ENCODE assay signal across 7 cellular contexts in the genomic region with DNA sequence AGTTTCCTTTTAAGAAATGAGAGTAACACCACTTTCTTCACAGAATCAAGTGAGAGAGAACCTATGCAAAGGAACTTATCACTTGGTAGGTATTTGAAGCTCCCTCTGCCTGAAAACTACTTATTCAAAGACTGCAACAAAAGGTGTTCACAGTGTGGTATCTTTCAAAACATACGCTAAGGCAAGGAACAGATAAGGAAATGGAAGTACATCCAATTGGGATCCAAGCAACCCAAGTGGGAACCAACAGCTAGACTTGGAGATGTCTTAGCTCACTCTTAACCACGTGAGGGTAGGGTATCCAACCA. TPM values are rescaled to one million over a fixed set of nuclear protein-coding genes. Genes with fewer than 3 reads are reported as not detected.
DNase-seq lines count a peak whose midpoint lies in the region; ATAC-seq, FAIRE-seq and TF ChIP-seq lines count a peak whose summit lies in the region.

No MANE protein-coding gene starts in this region.

- H3K27me3 ChIP-seq in Panc1 (ENCODE audit: control insufficient read depth, insufficient read depth, low read length) (peaks cover 9% of the 10 kb centered on the region), esophagus squamous epithelium (peaks cover 0 to 61% (median 0%) of the 10 kb centered on the region in 4 donors), sigmoid colon (peaks cover 9 to 58% (median 35%) of the 10 kb centered on the region in 3 donors)

- intact Hi-C loops in Panc1 (cut with micrococcal nuclease; ENCODE audit: unreplicated experiment) = no loop called here
- intact Hi-C loops in esophagus squamous epithelium (cut with DNase I) = no loop called here
- intact Hi-C loops in sigmoid colon (cut with DNase I) = no loop called here

- CTCF ChIA-PET in Panc1 (lab: Charles Lee) = no interaction called here

- H3K9me3 ChIP-seq in Panc1 (ENCODE audit: control insufficient read depth, insufficient read depth, low read depth, low read length) = no peaks in the 10 kb centered on the region
- no peaks in the 10 kb centered on the region for H3K9me3 ChIP-seq in esophagus squamous epithelium
- no peaks in the 10 kb centered on the region for H3K9me3 ChIP-seq in sigmoid colon

- no peak for FAIRE-seq in GM12892 (lab: Jason Lieb, UNC)

- in situ Hi-C loops in GM13977 (cut with MboI; ENCODE audit: low pct_unique_long_range_greater_than_20kb, low sequenced_read_pairs, unreplicated experiment) = no loop called here
- in situ Hi-C loops in Panc1 (cut with HindIII; ENCODE audit: low pct_unique_long_range_greater_than_20kb, low sequenced_read_pairs) = no loop called here

- 30 to 31% methylated on average over 2 of the region's 2 CpGs for WGBS in esophagus squamous epithelium, 2 donors
- WGBS in sigmoid colon, 2 donors = 26 to 40% methylated on average over 2 of the region's 2 CpGs

- H3K4me1 ChIP-seq in Panc1 (ENCODE audit: control insufficient read depth, insufficient read depth, low read length) = no peaks in the 10 kb centered on the region
- H3K4me1 ChIP-seq in esophagus squamous epithelium = peaks cover 9 to 20% (median 11%) of the 10 kb centered on the region in 3 donors
- H3K4me1 ChIP-seq in sigmoid colon = peaks cover 0 to 21% (median 17%) of the 10 kb centered on the region in 4 donors

- ATAC-seq in Panc1 (no peak), HG02623 (IDR thresholded peaks at IDR 0.05; ENCODE audit: unreplicated experiment) (no peak)

- no peak for TF ChIP-seq EP300 in sigmoid colon (IDR thresholded peaks at IDR 0.05)

- H3K4me3 ChIP-seq in Panc1 (ENCODE audit: low read depth in 2 of 2, low read length in 2 of 2) = peak overlapping the region; percentile 57 to 70
- peak overlapping the region; percentile 42 to 73 (median 52) for H3K4me3 ChIP-seq in esophagus squamous epithelium
- H3K4me3 ChIP-seq in sigmoid colon = peak overlapping the region in 3 of 4 donors; percentile 41 to 58 (median 58)

- DNase-seq in GM13977 (ENCODE audit: low spot score) (peak; percentile 22), Panc1 (ENCODE audit: low read depth, low spot score) (no peak), esophagus squamous epithelium (lab: John Stamatoyannopoulos, UW) (no peak), sigmoid colon (no peak), GM12892 (ENCODE audit: insufficient read length) (no peak), NCI-H510A (lab: John Stamatoyannopoulos, UW) (no peak)

- H3K36me3 ChIP-seq in Panc1 (ENCODE audit: control insufficient read depth, insufficient read depth, low read length) (no peaks in the 10 kb centered on the region), esophagus squamous epithelium (no peaks in the 10 kb centered on the region), sigmoid colon (no peaks in the 10 kb centered on the region)

- no TSS peak for BruUV-seq in Panc1 (replicated peaks; lab: Mats Ljungman, UMichigan)

- TF ChIP-seq POLR2A in esophagus squamous epithelium (IDR thresholded peaks at IDR 0.05) (no peak), sigmoid colon (IDR thresholded peaks at IDR 0.05) (no peak), GM12892 (IDR thresholded peaks at IDR 0.05; ENCODE audit: low read depth, low read length) (no peak)

- TF ChIP-seq CTCF in GM13977 (IDR thresholded peaks at IDR 0.05; ENCODE audit: extremely low read depth, insufficient read depth, missing control alignments) (no peak), Panc1 (IDR thresholded peaks at IDR 0.05) (no peak), esophagus squamous epithelium (IDR thresholded peaks at IDR 0.05) (no peak), sigmoid colon (IDR thresholded peaks at IDR 0.05) (no peak)

- POLR2A ChIA-PET in Panc1 (lab: Charles Lee) = no interaction called here

- no peak overlapping the region for H3K27ac ChIP-seq in Panc1 (ENCODE audit: low read length)
- H3K27ac ChIP-seq in esophagus squamous epithelium = no peak overlapping the region
- H3K27ac ChIP-seq in sigmoid colon = no peak overlapping the region

RNA-seq across cellular contexts. Expression of gene PPM1E, which starts 0.4 kb away (rescaled TPM):
- total RNA-seq in Panc1 (2021; ENCODE audit: unreplicated experiment) = 2.9 TPM
- 1.2 TPM for polyA plus RNA-seq in Panc1 (2012; ENCODE audit: insufficient read length)
- total RNA-seq in esophagus squamous epithelium = under 1 TPM in 2 of 4 donors, not detected in 2; under 0.01 to 0.23 TPM
- total RNA-seq in sigmoid colon = under 1 TPM; 0.16 to 0.55 (median 0.38) TPM
- polyA plus RNA-seq in sigmoid colon = under 1 TPM in 1 of 3 donors, not detected in 2; 0.20 TPM
- polyA plus RNA-seq in GM12892 (2012; ENCODE audit: missing spikeins) = 0.15 TPM
